In genomic region chr7:7569113-7569527, GRCh38 we compare ENCODE assay signal across 8 cellular contexts. TPM values are rescaled to one million over a fixed set of nuclear protein-coding genes. Genes with fewer than 3 reads are reported as not detected.
DNase-seq lines count a peak whose midpoint lies in the region; ATAC-seq and TF ChIP-seq lines count a peak whose summit lies in the region.

No MANE protein-coding gene starts in this region.

- peak; percentile 73 for DNase-seq in GM13976 (ENCODE audit: low spot score)
- DNase-seq in MM.1S = peak; percentile 38
- DNase-seq in fibroblast of mammary gland (ENCODE audit: low read depth) = no peak
- DNase-seq in stimulated activated CD4-positive, alpha-beta T cell treated with anti-CD3 and anti-CD28 coated beads, Interleukin-4, amount 100 ng/mL, for 24 hours = no peak
- no peak for DNase-seq in mucosa of gallbladder (ENCODE audit: low spot score)
- DNase-seq in coronary artery (ENCODE audit: low spot score) = no peak
- no peak for DNase-seq in epidermal melanocyte (ENCODE audit: insufficient read length, low spot score)

- peak overlapping the region; percentile 75 for H3K4me2 ChIP-seq in MM.1S (ENCODE audit: low read depth, low read length)

- H3K79me2 ChIP-seq in MM.1S (ENCODE audit: low read length) = peaks cover 71% of the 10 kb centered on the region

- ATAC-seq in GM21619 (IDR thresholded peaks at IDR 0.05; ENCODE audit: unreplicated experiment) = peak; percentile 47

- peaks cover 15% of the 10 kb centered on the region for H3F3A ChIP-seq in MM.1S (ENCODE audit: insufficient read depth, low read length)

- no peaks in the 10 kb centered on the region for H4K20me1 ChIP-seq in MM.1S (ENCODE audit: insufficient read depth, low read length)

- peak overlapping the region; percentile 86 for H3K4me3 ChIP-seq in MM.1S (ENCODE audit: low read length)
- peak overlapping the region; percentile 73 for H3K4me3 ChIP-seq in fibroblast of mammary gland (ENCODE audit: control insufficient read depth, low read depth, low read length)
- H3K4me3 ChIP-seq in coronary artery = no peak overlapping the region

- TF ChIP-seq CTCF in GM13976 (IDR thresholded peaks at IDR 0.05; ENCODE audit: borderline replicate concordance, control extremely low read depth, extremely low read depth, insufficient read depth, missing control alignments) (no peak), MM.1S (IDR thresholded peaks at IDR 0.05; ENCODE audit: low read length) (no peak), fibroblast of mammary gland (conservative IDR thresholded peaks at IDR 0.05; ENCODE audit: control insufficient read depth, insufficient read depth, low read depth, low read length) (no peak), coronary artery (IDR thresholded peaks at IDR 0.05) (no peak)

- H3K36me3 ChIP-seq in MM.1S (replicated peaks; ENCODE audit: insufficient read depth, low read length) = 0 out of 2 replicates have a peak, but pooled peaks cover 4% of the 10 kb centered on the region

- no peaks in the 10 kb centered on the region for H3K9me2 ChIP-seq in MM.1S (replicated peaks; ENCODE audit: insufficient read depth, low read length)

- no peaks in the 10 kb centered on the region for H3K9me3 ChIP-seq in MM.1S (replicated peaks; ENCODE audit: insufficient read depth, low read length)

- in situ Hi-C loops in GM13976 (cut with MboI; ENCODE audit: low sequenced_read_pairs, unreplicated experiment) = no loop called here

- H3K27me3 ChIP-seq in MM.1S (replicated peaks; ENCODE audit: insufficient read depth, low read length) = no peaks in the 10 kb centered on the region

- H3K4me1 ChIP-seq in MM.1S (ENCODE audit: low read length) = peaks cover 23% of the 10 kb centered on the region

- H2AFZ ChIP-seq in MM.1S (ENCODE audit: low read length) = no peak overlapping the region

- H3K27ac ChIP-seq in MM.1S (ENCODE audit: low read length) (peak overlapping the region; percentile 73), coronary artery (no peak overlapping the region)

- peak overlapping the region; percentile 91 for H3K9ac ChIP-seq in MM.1S (ENCODE audit: low read length)

RNA-seq across cellular contexts. Expression of gene MIOS, which starts 2.4 kb away (rescaled TPM):
- 30.2 TPM for total RNA-seq in mucosa of gallbladder

RNA-seq across cellular contexts. Expression of gene COL28A1, which starts 33.4 kb away (rescaled TPM):
- 5.1 TPM for total RNA-seq in mucosa of gallbladder

Comparison
In these comparisons a context has a peak if more than half of its experiments do, and no peak if none do; other contexts are left out.
1. DNase-seq: peak in GM13976 (single experiment) and MM.1S (single experiment); none in fibroblast of mammary gland (single experiment), stimulated activated CD4-positive, alpha-beta T cell treated with anti-CD3 and anti-CD28 coated beads, Interleukin-4, amount 100 ng/mL, for 24 hours (single experiment), mucosa of gallbladder (single experiment), coronary artery (single experiment) and epidermal melanocyte (single experiment).